In genomic region chr17:67833946-67834631, GRCh38 we compare ENCODE assay signal across 16 cellular contexts. TPM values are rescaled to one million over a fixed set of nuclear protein-coding genes. Genes with fewer than 3 reads are reported as not detected.
A peak's percentile ranks its signal among the peaks of the same experiment; 100 is the strongest.
DNase-seq lines count a peak whose midpoint lies in the region; ATAC-seq, FAIRE-seq and TF ChIP-seq lines count a peak whose summit lies in the region.
"Had no signal": no experiment of that assay in that cellular context is flagged by ENCODE, and none has a peak within 500 bp of the region (broad histone marks: within the 10 kb centered on the region; RNA-seq: fewer than 3 reads in every experiment).

No MANE protein-coding gene starts in this region.

- TF ChIP-seq POLR2A in HepG2 (IDR thresholded peaks at IDR 0.05; ENCODE audit: insufficient read depth in 1 of 2, low read depth in 2 of 2, low read length in 2 of 2) (no peak), right lobe of liver (IDR thresholded peaks at IDR 0.05) (no peak)

- no peak overlapping the region for H3K4me2 ChIP-seq in HepG2 (ENCODE audit: low read depth, low read length)

- H3K9me3 Mint-ChIP-seq in WTC11 (no peaks in the 10 kb centered on the region), type B pancreatic cell (no peaks in the 10 kb centered on the region)
- H3K9me3 Mint-ChIP-seq: activated CD4-positive, alpha-beta T cell treated with anti-CD3 and anti-CD28 coated beads, Interleukin-2, amount 10 ng/mL, durations not matched to agents 7 days and 5 days; activated T-helper 2 cell treated with anti-CD3 and anti-CD28 coated beads, Interferon-gamma antibody, Interleukin-2, Interleukin-4, amounts not matched to agents 10 μg/mL and 5 μg/mL and 100 μg/mL, durations not matched to agents 14 hours and 24 hours and 36 hours; immature natural killer cell had no signal

- CTCF ChIA-PET in HepG2 (lab: Yijun Ruan, JAX; ENCODE audit: low intra/inter-chr PET ratio, low total read pairs) = no interaction called here
- CTCF ChIA-PET in WTC11 (lab: Charles Lee) = interaction anchor here (0.7 to 2.4 kb wide), 3 partner anchors 10 to 140 kb away, joined by 3 to 7 read pairs (median 3); partner anchors contain the start of gene BPTF

- H3K27ac ChIP-seq in HepG2 (ENCODE audit: extremely low read length, insufficient read depth, low read length) (no peak overlapping the region), right lobe of liver (no peak overlapping the region), pancreas (no peak overlapping the region)
- H3K27ac ChIP-seq: Peyer's patch, psoas muscle had no signal

- no peak overlapping the region; the same call in none of the 2 replicates for H3K27ac Mint-ChIP-seq in WTC11
- no peak overlapping the region for H3K27ac Mint-ChIP-seq in type B pancreatic cell
- H3K27ac Mint-ChIP-seq: activated CD4-positive, alpha-beta T cell treated with anti-CD3 and anti-CD28 coated beads, Interleukin-2, amount 10 ng/mL, durations not matched to agents 7 days and 5 days; activated T-helper 2 cell treated with anti-CD3 and anti-CD28 coated beads, Interferon-gamma antibody, Interleukin-2, Interleukin-4, amounts not matched to agents 10 μg/mL and 5 μg/mL and 100 μg/mL, durations not matched to agents 14 hours and 24 hours and 36 hours had no signal

- intact Hi-C loops in HepG2 (cut with micrococcal nuclease; ENCODE audit: unreplicated experiment) (no loop called here), right lobe of liver (cut with DNase I) (no loop called here), pancreas (cut with DNase I) (no loop called here)

- H3K27me3 ChIP-seq in HepG2 (ENCODE audit: control insufficient read depth in 1 of 2, insufficient read depth in 2 of 2, low read length in 2 of 2) (no peaks in the 10 kb centered on the region), right lobe of liver (no peaks in the 10 kb centered on the region), pancreas (no peaks in the 10 kb centered on the region)
- H3K27me3 ChIP-seq: Peyer's patch had no signal

- H4K20me1 ChIP-seq in HepG2 (ENCODE audit: insufficient read depth, low read length) = peaks cover 50% of the 10 kb centered on the region

- FAIRE-seq in HepG2 (lab: Jason Lieb, UNC) (no peak), pancreas (lab: Jason Lieb, UNC) (no peak)

- TF ChIP-seq CTCF in HepG2 (CRISPR knock-in tag; IDR thresholded peaks at IDR 0.05) (0 out of 2 replicates have a peak, but pooled peaks have one; percentile 10), right lobe of liver (IDR thresholded peaks at IDR 0.05) (no peak), WTC11 (IDR thresholded peaks at IDR 0.05) (0 out of 2 replicates have a peak, but pooled peaks have one; percentile 21), type B pancreatic cell (conservative IDR thresholded peaks at IDR 0.05) (peak; percentile 24), pancreas (IDR thresholded peaks at IDR 0.05) (no peak)

- no peak overlapping the region for H3K4me3 ChIP-seq in HepG2 (replicated peaks in 1 of 3; ENCODE audit: insufficient read depth in 1 of 3, low read depth in 2 of 3, low read length in 3 of 3)
- no peak overlapping the region for H3K4me3 ChIP-seq in right lobe of liver
- H3K4me3 ChIP-seq in pancreas = no peak overlapping the region
- H3K4me3 ChIP-seq: Peyer's patch, psoas muscle had no signal

- H3K4me3 Mint-ChIP-seq in WTC11 (no peak overlapping the region), type B pancreatic cell (no peak overlapping the region)
- H3K4me3 Mint-ChIP-seq: activated CD4-positive, alpha-beta T cell treated with anti-CD3 and anti-CD28 coated beads, Interleukin-2, amount 10 ng/mL, durations not matched to agents 7 days and 5 days had no signal

- in situ Hi-C loops in HepG2 (cut with HindIII; ENCODE audit: extremely low pct_ligation_motif_present, low pct_unique_long_range_greater_than_20kb) = no loop called here

- DNase-seq in HepG2 (ENCODE audit: low spot score) = no peak
- no peak for DNase-seq in right lobe of liver
- peak; percentile 63 for DNase-seq in WTC11 (ENCODE audit: low spot score)
- peak; percentile 39 for DNase-seq in iPS-NIHi7 (ENCODE audit: extremely low spot score)
- DNase-seq in type B pancreatic cell (ENCODE audit: extremely low spot score, unreplicated experiment) = peak; percentile 4
- DNase-seq in pancreas = no peak
- DNase-seq in D341Med (ENCODE audit: low spot score) = no peak
- DNase-seq: activated CD4-positive, alpha-beta T cell treated with anti-CD3 and anti-CD28 coated beads, Interleukin-2, amount 10 ng/mL, durations not matched to agents 7 days and 5 days; foreskin melanocyte; immature natural killer cell; NCI-H1092; Peyer's patch; psoas muscle; T-helper 2 cell had no signal

- ATAC-seq in HepG2 (peak; percentile 42; the same call in 2 of the 3 replicates), right lobe of liver (no peak), WTC11 (peak; percentile 71), HG03342 (IDR thresholded peaks at IDR 0.05; ENCODE audit: unreplicated experiment) (no peak), pancreas (no peak)
- ATAC-seq: psoas muscle had no signal

- WGBS in HepG2 (ENCODE audit: low lambda C conversion rate) = 77% methylated on average over 3 of the region's 3 CpGs
- 95% methylated on average over 2 of the region's 3 CpGs for WGBS in right lobe of liver (ENCODE audit: insufficient coverage, low coverage, low lambda C conversion rate, missing lambda C conversion rate)
- 83 to 93% methylated on average over 3 of the region's 3 CpGs for WGBS in pancreas, 2 donors

- H3K36me3 Mint-ChIP-seq in WTC11 = no peaks in the 10 kb centered on the region
- H3K36me3 Mint-ChIP-seq in type B pancreatic cell = peaks cover 7% of the 10 kb centered on the region
- H3K36me3 Mint-ChIP-seq: immature natural killer cell had no signal

- peaks cover 96% of the 10 kb centered on the region for H3K79me2 ChIP-seq in HepG2 (ENCODE audit: insufficient read depth, low read length)

- BruUV-seq in HepG2 (replicated peaks; lab: Mats Ljungman, UMichigan) = no TSS peak

- H3K4me1 Mint-ChIP-seq in WTC11 = peaks cover 59% of the 10 kb centered on the region
- peaks cover 35% of the 10 kb centered on the region for H3K4me1 Mint-ChIP-seq in type B pancreatic cell (ENCODE audit: unreplicated experiment)

- H3K27me3 Mint-ChIP-seq in WTC11 (ENCODE audit: low read depth) = no peaks in the 10 kb centered on the region
- no peaks in the 10 kb centered on the region for H3K27me3 Mint-ChIP-seq in type B pancreatic cell
- H3K27me3 Mint-ChIP-seq: activated CD4-positive, alpha-beta T cell treated with anti-CD3 and anti-CD28 coated beads, Interleukin-2, amount 10 ng/mL, durations not matched to agents 7 days and 5 days had no signal

- H3K4me1 ChIP-seq in HepG2 (ENCODE audit: insufficient read depth, low read length) (peaks cover 57% of the 10 kb centered on the region), right lobe of liver (peaks cover 0 to 14% (median 0%) of the 10 kb centered on the region in 4 donors), pancreas (peaks cover 6 to 13% (median 8%) of the 10 kb centered on the region in 3 donors)

- no peak for TF ChIP-seq RAD21 in HepG2 (CRISPR knock-in tag; IDR thresholded peaks at IDR 0.05)

- H3K36me3 ChIP-seq in HepG2 (replicated peaks in 1 of 2; ENCODE audit: control insufficient read depth in 1 of 2, insufficient read depth in 2 of 2, low read length in 2 of 2) (no peaks in the 10 kb centered on the region; a peak in 2 of 5 replicates), right lobe of liver (no peaks in the 10 kb centered on the region), pancreas (no peaks in the 10 kb centered on the region)
- H3K36me3 ChIP-seq: Peyer's patch had no signal

- no peak overlapping the region for H3K9ac ChIP-seq in HepG2 (ENCODE audit: insufficient read depth, low read depth, low read length)

- no peak overlapping the region for H2AFZ ChIP-seq in HepG2 (ENCODE audit: low read length)

- TF ChIP-seq EP300 in HepG2 (IDR thresholded peaks at IDR 0.05; ENCODE audit: low read depth in 2 of 2, low read length in 2 of 2) (no peak), HepG2 (CRISPR knock-in tag; IDR thresholded peaks at IDR 0.05; ENCODE audit: borderline replicate concordance) (no peak)

- POLR2A ChIA-PET in HepG2 (lab: Yijun Ruan, JAX) = no interaction called here
- POLR2A ChIA-PET in WTC11 (lab: Charles Lee) = no interaction called here

- H3K9me3 ChIP-seq in HepG2 (ENCODE audit: low read length) (no peaks in the 10 kb centered on the region), right lobe of liver (no peaks in the 10 kb centered on the region), pancreas (no peaks in the 10 kb centered on the region)
- H3K9me3 ChIP-seq: Peyer's patch, psoas muscle had no signal

RNA-seq across cellular contexts. Expression of gene BPTF, which starts 8.8 kb away (rescaled TPM):
- total RNA-seq in HepG2 (2016; rRNA removed; fragmentation: Illumina TruSeq; extraction: Trizol) (43.5 and 73.1 TPM in 2 replicates), right lobe of liver (10 to 100 TPM; 25.8 to 35.1 (median 31.3) TPM), WTC11 (2021) (177 to 181 TPM (median 178 TPM) in 3 replicates), type B pancreatic cell (ENCODE audit: low replicate concordance) (116 and 135 TPM in 2 replicates), pancreas (10 to 100 TPM; 32.2 to 59.1 (median 39.0) TPM)
- 43.8 and 50.6 TPM in 2 replicates for total RNA-seq in HepG2 (2016; cell fraction: cytosol; rRNA removed; fragmentation: Illumina TruSeq; extraction: Trizol; ENCODE audit: low read depth)
- 44.3 and 67.7 TPM in 2 replicates for total RNA-seq in HepG2 (2016; cell fraction: insoluble cytoplasmic fraction; rRNA removed; fragmentation: Illumina TruSeq; extraction: Trizol)
- 38.8 and 41.1 TPM in 2 replicates for total RNA-seq in HepG2 (2016; cell fraction: membrane; rRNA removed; fragmentation: Illumina TruSeq; extraction: Trizol)
- total RNA-seq in HepG2 (2016; cell fraction: nucleus; rRNA removed; fragmentation: Illumina TruSeq; extraction: Trizol) = 88.3 and 95.6 TPM in 2 replicates
- polyA plus RNA-seq in HepG2 (2011; rRNA removed) (52.9 and 66.1 TPM in 2 replicates), pancreas (10 to 100 TPM; 15.5 to 17.7 TPM)
- polyA plus RNA-seq in HepG2 (2011; cell fraction: cytosol; rRNA removed) = 28.6 and 29.5 TPM in 2 replicates
- polyA plus RNA-seq in HepG2 (2011; cell fraction: nucleus; rRNA removed) = 80.0 and 94.4 TPM in 2 replicates
- polyA plus RNA-seq in HepG2 (2012) = 38.6 and 42.7 TPM in 2 replicates
- 3.2 and 3.5 TPM in 2 replicates for polyA plus RNA-seq in HepG2 (2016; cell fraction: cytosol; fragmentation: Illumina TruSeq; extraction: Trizol; ENCODE audit: low read depth)
- 59.3 and 75.0 TPM in 2 replicates for polyA plus RNA-seq in HepG2 (2016; cell fraction: insoluble cytoplasmic fraction; fragmentation: Illumina TruSeq; extraction: Trizol; ENCODE audit: low read depth)
- 7.4 and 10.9 TPM in 2 replicates for polyA plus RNA-seq in HepG2 (2016; cell fraction: membrane; fragmentation: Illumina TruSeq; extraction: Trizol; ENCODE audit: low read depth)
- 98.3 and 108 TPM in 2 replicates for polyA plus RNA-seq in HepG2 (2016; cell fraction: nucleus; fragmentation: Illumina TruSeq; extraction: Trizol; ENCODE audit: insufficient read depth, low read depth)
- 88.0 and 94.4 TPM in 2 replicates for polyA minus RNA-seq in HepG2 (2011; rRNA and poly(A)+ RNA removed; ENCODE audit: low replicate concordance)
- polyA minus RNA-seq in HepG2 (2011; cell fraction: cytosol; rRNA and poly(A)+ RNA removed) = 57.8 and 66.8 TPM in 2 replicates
- 144 and 152 TPM in 2 replicates for polyA minus RNA-seq in HepG2 (2011; cell fraction: nucleus; rRNA and poly(A)+ RNA removed)

Comparison
In these comparisons a context has a peak if more than half of its experiments do, and no peak if none do; other contexts are left out.
1. ATAC-seq: peak in HepG2 (single experiment) and WTC11 (single experiment); none in right lobe of liver (0 of 4), HG03342 (single experiment) and pancreas (0 of 4).
2. CTCF ChIP-seq: peak in HepG2 (single experiment), WTC11 (single experiment) and type B pancreatic cell (single experiment); none in right lobe of liver (0 of 4) and pancreas (0 of 4).
3. DNase-seq: peak in WTC11 (single experiment), iPS-NIHi7 (single experiment) and type B pancreatic cell (single experiment); none in HepG2 (single experiment), right lobe of liver (0 of 3), pancreas (0 of 6) and D341Med (single experiment).
4. Of the 50 proteins assayed by ChIP-seq in both HepG2 and WTC11: peak only in HepG2: none; only in WTC11: none; in both: CTCF; in neither: 49.